8 cellular contexts compared by ENCODE assay signal in the genomic region with DNA sequence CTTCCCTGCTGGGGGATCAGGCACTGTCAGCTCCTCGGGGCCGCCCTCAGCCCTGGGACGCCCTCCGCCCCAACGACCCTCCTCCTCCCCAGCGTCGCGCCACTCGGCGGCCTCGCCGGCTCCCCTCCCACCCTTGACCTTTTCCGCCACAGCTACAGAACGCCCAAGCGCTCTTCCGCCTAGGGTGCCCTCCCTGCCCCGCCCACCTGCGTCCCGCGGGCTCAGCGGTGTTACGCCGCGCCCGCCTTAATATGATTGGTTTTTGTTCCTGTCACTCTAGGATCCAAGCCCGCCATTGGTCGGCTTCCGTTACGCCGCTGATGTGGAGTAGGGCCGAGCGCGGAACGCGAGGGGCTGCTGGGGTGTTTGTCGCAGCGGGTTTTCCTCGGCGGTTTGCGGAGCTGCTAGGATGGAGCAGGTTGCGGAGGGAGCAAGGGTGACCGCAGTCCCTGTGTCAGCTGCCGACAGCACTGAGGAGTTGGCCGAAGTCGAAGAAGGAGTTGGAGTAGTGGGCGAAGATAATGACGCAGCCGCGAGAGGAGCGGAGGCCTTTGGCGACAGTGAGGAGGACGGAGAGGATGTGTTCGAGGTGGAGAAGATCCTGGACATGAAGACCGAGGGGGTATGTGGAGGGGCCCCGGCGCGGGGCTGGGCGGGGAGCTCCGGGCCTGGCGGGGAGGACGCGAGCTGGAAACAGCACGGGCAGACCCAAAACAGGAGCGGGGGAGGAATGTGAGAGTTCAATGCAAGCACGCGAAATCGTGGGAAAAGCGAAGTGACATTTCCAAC. TPM values are rescaled to one million over a fixed set of nuclear protein-coding genes. Genes with fewer than 3 reads are reported as not detected.
DNase-seq lines count a peak whose midpoint lies in the region; ATAC-seq and TF ChIP-seq lines count a peak whose summit lies in the region.

A gene with protein sequence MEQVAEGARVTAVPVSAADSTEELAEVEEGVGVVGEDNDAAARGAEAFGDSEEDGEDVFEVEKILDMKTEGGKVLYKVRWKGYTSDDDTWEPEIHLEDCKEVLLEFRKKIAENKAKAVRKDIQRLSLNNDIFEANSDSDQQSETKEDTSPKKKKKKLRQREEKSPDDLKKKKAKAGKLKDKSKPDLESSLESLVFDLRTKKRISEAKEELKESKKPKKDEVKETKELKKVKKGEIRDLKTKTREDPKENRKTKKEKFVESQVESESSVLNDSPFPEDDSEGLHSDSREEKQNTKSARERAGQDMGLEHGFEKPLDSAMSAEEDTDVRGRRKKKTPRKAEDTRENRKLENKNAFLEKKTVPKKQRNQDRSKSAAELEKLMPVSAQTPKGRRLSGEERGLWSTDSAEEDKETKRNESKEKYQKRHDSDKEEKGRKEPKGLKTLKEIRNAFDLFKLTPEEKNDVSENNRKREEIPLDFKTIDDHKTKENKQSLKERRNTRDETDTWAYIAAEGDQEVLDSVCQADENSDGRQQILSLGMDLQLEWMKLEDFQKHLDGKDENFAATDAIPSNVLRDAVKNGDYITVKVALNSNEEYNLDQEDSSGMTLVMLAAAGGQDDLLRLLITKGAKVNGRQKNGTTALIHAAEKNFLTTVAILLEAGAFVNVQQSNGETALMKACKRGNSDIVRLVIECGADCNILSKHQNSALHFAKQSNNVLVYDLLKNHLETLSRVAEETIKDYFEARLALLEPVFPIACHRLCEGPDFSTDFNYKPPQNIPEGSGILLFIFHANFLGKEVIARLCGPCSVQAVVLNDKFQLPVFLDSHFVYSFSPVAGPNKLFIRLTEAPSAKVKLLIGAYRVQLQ (plus strand): TSS at position 320 of the 789 bp plus-strand sequence. CDS start 90 bp downstream, at position 410.

- H3K4me1 Mint-ChIP-seq in GM23338 (peaks cover 9% of the 10 kb centered on the region; the same call in 2 of the 3 replicates), natural killer cell (peaks cover 33 to 40% of the 10 kb centered on the region in 2 donors)
- H3K4me1 Mint-ChIP-seq in activated T-helper 17 cell treated with anti-CD3 and anti-CD28 coated beads, Interleukin-2, amount 50 U/mL, for 72 hours, result peaks cover 10% of the 10 kb centered on the region

- H3K9me3 Mint-ChIP-seq in GM23338, result peaks cover 34% of the 10 kb centered on the region
- H3K9me3 Mint-ChIP-seq in activated T-helper 17 cell treated with anti-CD3 and anti-CD28 coated beads, Interleukin-2, amount 50 U/mL, for 72 hours, result no peaks in the 10 kb centered on the region
- H3K9me3 Mint-ChIP-seq in natural killer cell, result no peaks in the 10 kb centered on the region

- H3K79me2 ChIP-seq in DOHH2 (ENCODE audit: control insufficient read depth, low read length), result peaks cover 51% of the 10 kb centered on the region
- H3K79me2 ChIP-seq in GM23338 (replicated peaks; ENCODE audit: insufficient read depth), result peaks cover 45% of the 10 kb centered on the region

- H3K9me2 ChIP-seq in DOHH2 (replicated peaks; ENCODE audit: control insufficient read depth, low read length) (no peaks in the 10 kb centered on the region), GM23338 (ENCODE audit: insufficient read depth) (no peaks in the 10 kb centered on the region)

- ATAC-seq in GM23338 (peak; percentile 95), natural killer cell (peak; percentile 96 to 99 (median 97))
- peak; percentile 98 for ATAC-seq in activated T-helper 17 cell treated with anti-CD3 and anti-CD28 coated beads, Interleukin-2, amount 50 U/mL, for 72 hours (replicated peaks)

- H4K20me1 ChIP-seq in DOHH2 (ENCODE audit: control insufficient read depth, insufficient read depth, low read depth, low read length) (peaks cover 3% of the 10 kb centered on the region; the same call in 1 of the 2 replicates), GM23338 (replicated peaks; ENCODE audit: insufficient read depth) (no peaks in the 10 kb centered on the region)

- H3K4me3 ChIP-seq in DOHH2 (ENCODE audit: low read length), result peak within 1 kb of the TSS; percentile 89
- H3K4me3 ChIP-seq in GM23338, result peak within 1 kb of the TSS; percentile 91
- H3K4me3 ChIP-seq in fibroblast of mammary gland (ENCODE audit: control insufficient read depth, low read depth, low read length), result peak within 1 kb of the TSS; percentile 77

- peaks cover 20% of the 10 kb centered on the region for H3K4me1 ChIP-seq in DOHH2 (ENCODE audit: control insufficient read depth, low read length)
- H3K4me1 ChIP-seq in GM23338 (ENCODE audit: insufficient read depth), result peaks cover 8% of the 10 kb centered on the region

- H3K36me3 ChIP-seq in DOHH2 (ENCODE audit: control insufficient read depth, low read length), result peaks cover 14% of the 10 kb centered on the region; the same call in 1 of the 2 replicates
- peaks cover 5% of the 10 kb centered on the region; the same call in 1 of the 2 replicates for H3K36me3 ChIP-seq in GM23338 (ENCODE audit: insufficient read depth)

- H3F3A ChIP-seq in DOHH2 (ENCODE audit: control insufficient read depth, insufficient read depth), result 0 out of 2 replicates have a peak, but pooled peaks cover 4% of the 10 kb centered on the region
- H3F3A ChIP-seq in GM23338 (replicated peaks; ENCODE audit: low read depth), result peaks cover 4% of the 10 kb centered on the region

- DNase-seq in GM23338 (ENCODE audit: low spot score), result peak; percentile 97
- peak; percentile 91 for DNase-seq in LHCN-M2 (ENCODE audit: low read depth)
- DNase-seq in RPMI8226, result peak; percentile 97
- peak; percentile 94 for DNase-seq in fibroblast of mammary gland (ENCODE audit: low read depth)
- DNase-seq in natural killer cell, result peak; percentile 89
- peak; percentile 93 for DNase-seq in stimulated activated naive CD4-positive, alpha-beta T cell treated with Interleukin-2 at 50 U/mL for 16 hours (lab: John Stamatoyannopoulos, UW)

- peaks cover 34% of the 10 kb centered on the region for H3K36me3 Mint-ChIP-seq in GM23338 (ENCODE audit: low read depth)
- peaks cover 25% of the 10 kb centered on the region for H3K36me3 Mint-ChIP-seq in activated T-helper 17 cell treated with anti-CD3 and anti-CD28 coated beads, Interleukin-2, amount 50 U/mL, for 72 hours (ENCODE audit: low read depth)
- peaks cover 6% of the 10 kb centered on the region for H3K36me3 Mint-ChIP-seq in natural killer cell

- peak within 1 kb of the TSS; percentile 94 for H2AFZ ChIP-seq in GM23338

- H3K4me2 ChIP-seq in DOHH2 (ENCODE audit: low read length), result peak within 1 kb of the TSS; percentile 69
- H3K4me2 ChIP-seq in GM23338, result peak within 1 kb of the TSS; percentile 89

- H3K27me3 Mint-ChIP-seq in GM23338 (ENCODE audit: insufficient read depth, low read depth, poor library complexity) (peaks cover 5% of the 10 kb centered on the region), natural killer cell (ENCODE audit: low read depth in 2 of 2) (peaks cover 0 to 16% of the 10 kb centered on the region in 2 donors)
- H3K27me3 Mint-ChIP-seq in activated T-helper 17 cell treated with anti-CD3 and anti-CD28 coated beads, Interleukin-2, amount 50 U/mL, for 72 hours, result no peaks in the 10 kb centered on the region

- H3K9me3 ChIP-seq in DOHH2 (ENCODE audit: control insufficient read depth, insufficient read depth, low read length), result no peaks in the 10 kb centered on the region

- peak within 1 kb of the TSS; percentile 99 for H3K27ac Mint-ChIP-seq in GM23338
- H3K27ac Mint-ChIP-seq in activated T-helper 17 cell treated with anti-CD3 and anti-CD28 coated beads, Interleukin-2, amount 50 U/mL, for 72 hours, result peak within 1 kb of the TSS; percentile 97
- peak within 1 kb of the TSS; percentile 99 for H3K27ac Mint-ChIP-seq in natural killer cell

- intact Hi-C loops in natural killer cell (cut with micrococcal nuclease), result loop anchor here (5.0 to 10.0 kb wide), 2 partner anchors 231 to 324 kb away; a partner anchor contains a TSS

- peak within 1 kb of the TSS; percentile 100 for H3K4me3 Mint-ChIP-seq in GM23338
- H3K4me3 Mint-ChIP-seq in activated T-helper 17 cell treated with anti-CD3 and anti-CD28 coated beads, Interleukin-2, amount 50 U/mL, for 72 hours, result peak within 1 kb of the TSS; percentile 97
- peak within 1 kb of the TSS; percentile 100 for H3K4me3 Mint-ChIP-seq in natural killer cell

- no peak for TF ChIP-seq CTCF in DOHH2 (IDR thresholded peaks at IDR 0.05; ENCODE audit: low read depth, low read length, poor library complexity, severe bottlenecking)
- no peak for TF ChIP-seq CTCF in GM23338 (conservative IDR thresholded peaks at IDR 0.05; ENCODE audit: low read depth in 2 of 2)
- no peak for TF ChIP-seq CTCF in fibroblast of mammary gland (conservative IDR thresholded peaks at IDR 0.05; ENCODE audit: control insufficient read depth, insufficient read depth, low read depth, low read length)
- no peak for TF ChIP-seq CTCF in natural killer cell (IDR thresholded peaks at IDR 0.05)

- H3K27me3 ChIP-seq in DOHH2 (ENCODE audit: control insufficient read depth, low read length), result no peaks in the 10 kb centered on the region
- H3K27me3 ChIP-seq in GM23338 (ENCODE audit: insufficient read depth), result no peaks in the 10 kb centered on the region

- H3K27ac ChIP-seq in DOHH2 (ENCODE audit: low read depth, low read length) (peak within 1 kb of the TSS; percentile 35; the same call in 1 of the 2 replicates), GM23338 (ENCODE audit: low read depth) (peak within 1 kb of the TSS; percentile 92)

TF ChIP-seq in GM23338, 12 proteins besides CTCF, POLR2A, EP300 and RAD21 (continues in another document):
- TF ChIP-seq ZNF331 (CRISPR knock-in tag; IDR thresholded peaks at IDR 0.05; ENCODE audit: low read depth) (no peak), EZH2phosphoT487 (IDR thresholded peaks at IDR 0.05; ENCODE audit: unreplicated experiment) (no peak), JUNB (IDR thresholded peaks at IDR 0.05; ENCODE audit: unreplicated experiment) (no peak), CREB1 (CRISPR knock-in tag; IDR thresholded peaks at IDR 0.05; ENCODE audit: low read depth) (peak; percentile 86), ZNF114 (CRISPR knock-in tag; IDR thresholded peaks at IDR 0.05) (no peak), NANOG (IDR thresholded peaks at IDR 0.05; ENCODE audit: borderline replicate concordance) (no peak)
- TF ChIP-seq, protein P1, sequence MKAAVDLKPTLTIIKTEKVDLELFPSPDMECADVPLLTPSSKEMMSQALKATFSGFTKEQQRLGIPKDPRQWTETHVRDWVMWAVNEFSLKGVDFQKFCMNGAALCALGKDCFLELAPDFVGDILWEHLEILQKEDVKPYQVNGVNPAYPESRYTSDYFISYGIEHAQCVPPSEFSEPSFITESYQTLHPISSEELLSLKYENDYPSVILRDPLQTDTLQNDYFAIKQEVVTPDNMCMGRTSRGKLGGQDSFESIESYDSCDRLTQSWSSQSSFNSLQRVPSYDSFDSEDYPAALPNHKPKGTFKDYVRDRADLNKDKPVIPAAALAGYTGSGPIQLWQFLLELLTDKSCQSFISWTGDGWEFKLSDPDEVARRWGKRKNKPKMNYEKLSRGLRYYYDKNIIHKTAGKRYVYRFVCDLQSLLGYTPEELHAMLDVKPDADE (IDR thresholded peaks at IDR 0.05), result no peak

RNA-seq across cellular contexts. Expression of the gene that starts here (rescaled TPM):
- 14.3 and 15.6 TPM in 2 replicates for total RNA-seq in GM23338 (2014; rRNA removed; shearing (Covaris generic))
- 27.0 and 31.9 TPM in 2 replicates for polyA plus RNA-seq in GM23338 (2016; fragmentation: Nextera tagmentation; extraction: Ambion mirVana)
- 8.3 and 11.0 TPM in 2 replicates for total RNA-seq in LHCN-M2 (2014; rRNA removed)
- polyA plus RNA-seq in LHCN-M2 (2012), result 9.9 TPM
- 10 to 100 TPM; 34.8 to 63.5 TPM for total RNA-seq in activated T-helper 17 cell treated with anti-CD3 and anti-CD28 coated beads, Interleukin-2, amount 50 U/mL, for 72 hours
- total RNA-seq in natural killer cell, result 10 to 100 TPM; 54.2 to 64.7 (median 59.8) TPM

Comparison
In these comparisons a context has a peak if more than half of its experiments do, and no peak if none do; other contexts are left out.
1. Peak in every context shown above with its lines: DNase-seq, ATAC-seq, H3K4me3 ChIP-seq and H3K27ac ChIP-seq.